Comparison of ENCODE assay signal across 8 cellular contexts in the genomic region with DNA sequence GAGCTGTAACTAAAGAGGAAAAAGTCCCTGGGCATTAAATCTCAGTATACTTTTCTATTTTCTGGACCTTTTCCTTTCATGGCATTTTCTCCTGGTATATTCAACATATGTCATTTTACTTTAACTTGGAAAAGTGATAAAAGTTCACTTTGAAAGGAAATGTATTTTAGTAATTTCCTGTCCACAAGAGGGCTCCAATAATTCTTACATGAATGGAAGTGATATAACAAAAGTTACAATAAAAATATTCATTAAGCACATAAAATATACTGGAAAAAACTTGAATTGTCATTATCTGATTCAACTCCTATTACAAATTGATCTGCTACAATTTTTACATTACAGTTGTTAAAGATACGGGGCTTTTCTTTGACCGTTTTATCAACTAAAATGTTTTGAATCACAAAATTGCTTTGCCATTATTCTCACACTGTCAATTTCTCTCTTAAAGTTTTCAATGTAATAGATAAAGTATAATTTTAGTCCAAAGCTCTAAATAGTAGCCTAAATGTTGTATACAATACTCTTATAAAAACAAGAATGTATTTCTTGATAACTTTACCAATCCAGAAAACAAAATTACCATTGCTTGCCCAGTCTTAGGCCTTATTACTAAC. TPM values are rescaled to one million over a fixed set of nuclear protein-coding genes. Genes with fewer than 3 reads are reported as not detected.
DNase-seq lines count a peak whose midpoint lies in the region; ATAC-seq, FAIRE-seq and TF ChIP-seq lines count a peak whose summit lies in the region.

No MANE protein-coding gene starts in this region.

- peak; percentile 33 to 56 for TF ChIP-seq RAD21 in A549 (conservative IDR thresholded peaks at IDR 0.05 in 1 of 2, IDR thresholded peaks at IDR 0.05 in 1 of 2)
- TF ChIP-seq RAD21 in GM12878 (IDR thresholded peaks at IDR 0.05; ENCODE audit: insufficient read depth, low read depth, low read length) = no peak

- CTCF ChIA-PET in A549 (lab: Yijun Ruan, JAX) = interaction anchor here (1.3 to 12.7 kb wide), 5 partner anchors 44 to 337 kb away, joined by 3 to 110 read pairs (median 8); no protein-coding TSS in a partner anchor
- CTCF ChIA-PET in GM12878 (lab: Yijun Ruan, JAX) = interaction anchor here (0.7 to 8.3 kb wide), 10 partner anchors 9 to 267 kb away, joined by 3 to 112 read pairs (median 14); no protein-coding TSS in a partner anchor

- TF ChIP-seq CTCF in A549 (IDR thresholded peaks at IDR 0.05) (peak; percentile 39), GM13977 (IDR thresholded peaks at IDR 0.05; ENCODE audit: extremely low read depth, insufficient read depth, missing control alignments) (peak; percentile 44), GM12878 (IDR thresholded peaks at IDR 0.05 in 2 of 3, conservative IDR thresholded peaks at IDR 0.05 in 1 of 3; ENCODE audit: control insufficient read depth in 2 of 3, extremely low read depth in 1 of 3, insufficient read depth in 1 of 3, low read depth in 3 of 3, low read length in 3 of 3) (peak in 1 of 3 experiments; percentile 23; a peak in 2 of 6 replicates), right lobe of liver (IDR thresholded peaks at IDR 0.05) (peak; percentile 38 to 51 (median 48)), MM.1S (IDR thresholded peaks at IDR 0.05; ENCODE audit: low read length) (no peak)

- POLR2A ChIA-PET in A549 (lab: Yijun Ruan, JAX) (no interaction called here), GM12878 (lab: Charles Lee) (no interaction called here)

- H2AFZ ChIP-seq in GM12878 (ENCODE audit: control insufficient read depth, low read depth, low read length) (no peak overlapping the region), MM.1S (ENCODE audit: low read length) (no peak overlapping the region)

- peak overlapping the region in 1 of 2 experiments; percentile 19; a peak in 1 of 6 replicates for H3K27ac ChIP-seq in A549
- H3K27ac ChIP-seq in GM12878 (ENCODE audit: control insufficient read depth, insufficient read depth) = no peak overlapping the region
- H3K27ac ChIP-seq in right lobe of liver = no peak overlapping the region
- H3K27ac ChIP-seq in MM.1S (ENCODE audit: low read length) = no peak overlapping the region

- peak overlapping the region; percentile 91 for H3K4me2 ChIP-seq in A549
- no peak overlapping the region; the same call in 1 of the 2 replicates for H3K4me2 ChIP-seq in GM12878 (ENCODE audit: control insufficient read depth, insufficient read depth)
- no peak overlapping the region for H3K4me2 ChIP-seq in MM.1S (ENCODE audit: low read depth, low read length)

- WGBS in A549 (ENCODE audit: missing lambda C conversion rate) = 9% methylated on average over 2 of the region's 2 CpGs
- WGBS in GM12878 (ENCODE audit: insufficient coverage, insufficient replicate concordance, low lambda C conversion rate, missing lambda C conversion rate) = 100% methylated on average over 2 of the region's 2 CpGs
- 24% methylated on average over 2 of the region's 2 CpGs for WGBS in right lobe of liver (ENCODE audit: insufficient coverage, low coverage, low lambda C conversion rate, missing lambda C conversion rate)

- H3K9me2 ChIP-seq in MM.1S (replicated peaks; ENCODE audit: insufficient read depth, low read length) = no peaks in the 10 kb centered on the region

- peak in 1 of 2 experiments; percentile 21 for DNase-seq in A549 (ENCODE audit: low read depth in 1 of 2, low spot score in 1 of 2)
- DNase-seq in GM13977 (ENCODE audit: low spot score) = no peak
- DNase-seq in GM12878 (ENCODE audit: low read depth, low spot score) = no peak
- DNase-seq in right lobe of liver = no peak
- no peak for DNase-seq in NCI-H2227 treated with DMSO at 0.1 percent for 48 hours (lab: John Stamatoyannopoulos, UW)
- DNase-seq in retina = no peak
- no peak for DNase-seq in MM.1S

- H3K36me3 ChIP-seq in GM12878 (ENCODE audit: control insufficient read depth in 2 of 2, insufficient read depth in 2 of 2, low read length in 1 of 2) (no peaks in the 10 kb centered on the region), right lobe of liver (no peaks in the 10 kb centered on the region), MM.1S (replicated peaks; ENCODE audit: insufficient read depth, low read length) (no peaks in the 10 kb centered on the region)

- H3K9me3 ChIP-seq in A549 (no peaks in the 10 kb centered on the region), GM12878 (replicated peaks; ENCODE audit: control insufficient read depth, insufficient read depth, low read length) (no peaks in the 10 kb centered on the region), right lobe of liver (no peaks in the 10 kb centered on the region), MM.1S (replicated peaks; ENCODE audit: insufficient read depth, low read length) (no peaks in the 10 kb centered on the region)

- H3K9ac ChIP-seq in GM12878 (ENCODE audit: control insufficient read depth, insufficient read depth, low read length) = no peak overlapping the region; the same call in 1 of the 2 replicates
- H3K9ac ChIP-seq in MM.1S (ENCODE audit: low read length) = no peak overlapping the region

- SMC1A ChIA-PET in GM12878 (lab: Charles Lee; ENCODE audit: uncharacterized antibody, unreplicated experiment) = interaction anchor here (1.0 to 17.1 kb wide), 12 partner anchors 9 to 268 kb away, joined by 3 to 181 read pairs (median 6); no protein-coding TSS in a partner anchor

- RAD21 ChIA-PET in GM12878 (lab: Charles Lee; ENCODE audit: unreplicated experiment) = interaction anchor here (0.8 to 6.8 kb wide), 12 partner anchors 10 to 338 kb away, joined by 3 to 84 read pairs (median 8); no protein-coding TSS in a partner anchor

- FAIRE-seq in A549 (lab: Jason Lieb, UNC) (no peak), GM12878 (lab: Jason Lieb, UNC) (no peak)

- peaks cover 57% of the 10 kb centered on the region for H3K79me2 ChIP-seq in GM12878 (ENCODE audit: control insufficient read depth, insufficient read depth, low read length)
- peaks cover 7% of the 10 kb centered on the region; the same call in 1 of the 2 replicates for H3K79me2 ChIP-seq in MM.1S (ENCODE audit: low read length)

- H4K20me1 ChIP-seq in GM12878 (ENCODE audit: control insufficient read depth, insufficient read depth) (no peaks in the 10 kb centered on the region), MM.1S (ENCODE audit: insufficient read depth, low read length) (no peaks in the 10 kb centered on the region)

- TF ChIP-seq POLR2A in A549 (IDR thresholded peaks at IDR 0.05; ENCODE audit: low read length) (no peak), GM12878 (IDR thresholded peaks at IDR 0.05; ENCODE audit: low read depth, low read length) (no peak), right lobe of liver (IDR thresholded peaks at IDR 0.05) (no peak)

- H3F3A ChIP-seq in MM.1S (ENCODE audit: insufficient read depth, low read length) = no peaks in the 10 kb centered on the region

- H3K4me3 ChIP-seq in A549 (no peak overlapping the region; the same call in 2 of the 3 replicates), GM12878 (no peak overlapping the region), right lobe of liver (no peak overlapping the region), MM.1S (ENCODE audit: low read length) (no peak overlapping the region)

- intact Hi-C loops in GM12878 (cut with micrococcal nuclease; ENCODE audit: unreplicated experiment) = loop anchor here (1.0 to 10.0 kb wide), 5 partner anchors 38 to 268 kb away; partner anchors contain the start of gene SLC7A1
- intact Hi-C loops in right lobe of liver (cut with DNase I) = loop anchor here in 1 of 2 donors (10.0 kb wide), 1 partner anchor 269 kb away; no protein-coding TSS in a partner anchor

- H3K4me1 ChIP-seq in A549 (peaks cover 60% of the 10 kb centered on the region), GM12878 (ENCODE audit: control insufficient read depth, insufficient read depth, low read length) (no peaks in the 10 kb centered on the region), right lobe of liver (peaks cover 0 to 17% (median 7%) of the 10 kb centered on the region in 4 donors), MM.1S (ENCODE audit: low read length) (no peaks in the 10 kb centered on the region)

- TF ChIP-seq EP300 in A549 (IDR thresholded peaks at IDR 0.05) (no peak), GM12878 (IDR thresholded peaks at IDR 0.05; ENCODE audit: borderline replicate concordance in 1 of 2, control insufficient read depth in 1 of 2, low read depth in 2 of 2, low read length in 2 of 2) (no peak)

- ATAC-seq in A549 (no peak), GM12878 (no peak), right lobe of liver (no peak), GM19324 (IDR thresholded peaks at IDR 0.05; ENCODE audit: low FRiP score, unreplicated experiment) (no peak)

- in situ Hi-C loops in GM13977 (cut with MboI; ENCODE audit: low pct_unique_long_range_greater_than_20kb, low sequenced_read_pairs, unreplicated experiment) = no loop called here
- in situ Hi-C loops in GM12878 (cut with MboI) = loop anchor here (5.0 kb wide), 2 partner anchors 73 to 272 kb away; no protein-coding TSS in a partner anchor

- no TSS peak for BruUV-seq in GM12878 (replicated peaks; lab: Mats Ljungman, UMichigan)

- H3K27me3 ChIP-seq in GM12878 (replicated peaks in 1 of 2; ENCODE audit: control insufficient read depth in 2 of 2, insufficient read depth in 2 of 2, low read length in 1 of 2) (no peaks in the 10 kb centered on the region), right lobe of liver (no peaks in the 10 kb centered on the region), MM.1S (replicated peaks; ENCODE audit: insufficient read depth, low read length) (no peaks in the 10 kb centered on the region)

RNA-seq across cellular contexts. Expression of gene UBL3, which starts 4.9 kb away (rescaled TPM):
- polyA plus RNA-seq in A549 (2011; rRNA removed) = 13.5 and 17.1 TPM in 2 replicates
- 4.1 and 5.5 TPM in 2 replicates for polyA plus RNA-seq in A549 (2012; cell fraction: cytosol; rRNA removed)
- 2.0 and 3.3 TPM in 2 replicates for polyA plus RNA-seq in A549 (2012; cell fraction: nucleus; rRNA removed)
- polyA plus RNA-seq in A549 (2017; fragmentation: RNase III; extraction: RNeasy Plus Mini Kit Qiagen cat#74134 plus additional on column Dnase treatment) = 9.2 to 10.4 TPM (median 9.4 TPM) in 3 replicates
- 5.5 and 5.7 TPM in 2 replicates for polyA minus RNA-seq in A549 (2011; rRNA and poly(A)+ RNA removed)
- total RNA-seq in GM12878 (2013; cell fraction: nucleolus; rRNA removed) = 13.4 and 14.1 TPM in 2 replicates
- 9.1 and 9.3 TPM in 2 replicates for total RNA-seq in GM12878 (2014; rRNA removed)
- 11.3 and 11.6 TPM in 2 replicates for total RNA-seq in GM12878 (2014; rRNA removed; fragmentation: Illumina TruSeq; extraction: Trizol)
- 12.4 and 13.7 TPM in 2 replicates for total RNA-seq in GM12878 (2021)
- 4.7 TPM for polyA plus RNA-seq in GM12878 (2011; ENCODE audit: low read depth)
- polyA plus RNA-seq in GM12878 (2011; rRNA removed) = 11.1 and 16.3 TPM in 2 replicates
- polyA plus RNA-seq in GM12878 (2011; cell fraction: cytosol; rRNA removed) = 4.5 and 4.7 TPM in 2 replicates
- 3.5 and 3.6 TPM in 2 replicates for polyA plus RNA-seq in GM12878 (2011; cell fraction: nucleus; rRNA removed)
- polyA plus RNA-seq in GM12878 (2012) = 8.9 and 9.5 TPM in 2 replicates
- 12.0 and 15.0 TPM in 2 replicates for polyA plus RNA-seq in GM12878 (2014; fragmentation: Illumina TruSeq; extraction: Trizol)
- 1 to 10 TPM; 5.5 to 6.1 TPM for polyA plus RNA-seq in GM12878 (2014; fragmentation: Nextera tagmentation; extraction: Ambion mirVana)
- 7.0 and 7.9 TPM in 2 replicates for polyA plus RNA-seq in GM12878 (2014; rRNA removed)
- polyA plus RNA-seq in GM12878 (2016; fragmentation: Nextera tagmentation; extraction: Ambion mirVana) = 10 to 100 TPM; 10.1 to 11.2 TPM
- polyA minus RNA-seq in GM12878 (2011; rRNA and poly(A)+ RNA removed) = 6.6 and 8.3 TPM in 2 replicates
- polyA minus RNA-seq in GM12878 (2011; cell fraction: cytosol; rRNA and poly(A)+ RNA removed) = 4.3 and 4.4 TPM in 2 replicates
- 5.7 and 9.1 TPM in 2 replicates for polyA minus RNA-seq in GM12878 (2011; cell fraction: nucleus; rRNA and poly(A)+ RNA removed)
- total RNA-seq in right lobe of liver = 10 to 100 TPM; 15.7 to 28.6 (median 23.5) TPM

Comparison
In these comparisons a context has a peak if more than half of its experiments do, and no peak if none do; other contexts are left out.
1. Of the 24 proteins assayed by ChIP-seq in both GM12878 and A549: peak only in GM12878: none; only in A549: RAD21; in both: SMC3; in neither: 21; mixed calls (peak in some experiments, not most) for 1.